1 cellular context compared by ENCODE assay signal in the genomic region with DNA sequence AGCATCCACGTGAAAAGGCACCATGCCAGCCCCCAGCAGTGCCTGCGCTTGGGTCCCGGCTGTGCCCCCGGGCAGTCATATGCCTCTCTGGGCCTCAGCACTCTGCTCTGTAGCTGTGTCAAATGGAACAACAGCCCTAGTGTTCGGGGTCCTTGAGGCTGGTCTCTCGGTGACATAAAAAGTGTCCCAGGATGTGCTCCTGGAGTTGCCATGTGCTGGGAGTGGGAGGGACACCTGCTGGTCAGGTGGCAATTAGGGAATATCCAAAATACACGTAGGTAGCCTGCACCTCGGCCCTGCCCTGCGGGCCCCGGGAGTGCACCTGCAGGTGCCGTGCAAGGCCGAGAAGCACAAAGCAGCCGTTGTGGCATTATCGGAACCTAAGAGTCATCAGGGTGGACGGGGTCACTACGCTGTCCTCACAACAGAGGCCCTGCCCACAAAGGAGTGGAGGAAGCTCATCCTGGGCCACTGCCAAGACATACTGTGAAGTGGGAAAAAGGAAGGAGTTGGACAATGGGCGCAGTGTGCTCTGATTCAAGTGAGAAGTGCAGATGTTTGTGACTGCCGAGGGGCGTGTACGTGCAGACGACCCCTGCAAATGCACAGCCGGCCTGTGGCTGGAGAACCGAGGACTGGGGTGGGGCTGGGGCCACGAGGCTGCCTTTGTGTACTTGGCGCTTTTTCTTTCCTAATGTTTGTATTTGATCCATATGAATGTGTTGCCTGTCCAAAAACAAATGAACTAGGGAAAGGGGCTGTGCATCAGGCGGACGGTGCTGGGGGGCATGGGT.
TF ChIP-seq lines count a peak whose summit lies in the region.

No MANE protein-coding gene starts in this region.

TF ChIP-seq in HepG2, 621 proteins besides CTCF, POLR2A, EP300 and RAD21 (continued from another document and continues in another):
- TF ChIP-seq, protein P1, sequence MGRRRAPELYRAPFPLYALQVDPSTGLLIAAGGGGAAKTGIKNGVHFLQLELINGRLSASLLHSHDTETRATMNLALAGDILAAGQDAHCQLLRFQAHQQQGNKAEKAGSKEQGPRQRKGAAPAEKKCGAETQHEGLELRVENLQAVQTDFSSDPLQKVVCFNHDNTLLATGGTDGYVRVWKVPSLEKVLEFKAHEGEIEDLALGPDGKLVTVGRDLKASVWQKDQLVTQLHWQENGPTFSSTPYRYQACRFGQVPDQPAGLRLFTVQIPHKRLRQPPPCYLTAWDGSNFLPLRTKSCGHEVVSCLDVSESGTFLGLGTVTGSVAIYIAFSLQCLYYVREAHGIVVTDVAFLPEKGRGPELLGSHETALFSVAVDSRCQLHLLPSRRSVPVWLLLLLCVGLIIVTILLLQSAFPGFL (CRISPR knock-in tag; IDR thresholded peaks at IDR 0.05), result 0 out of 2 replicates have a peak, but pooled peaks have one; percentile 15
- TF ChIP-seq RELA (CRISPR knock-in tag; IDR thresholded peaks at IDR 0.05) (no peak), HOXA9 (CRISPR knock-in tag; IDR thresholded peaks at IDR 0.05; ENCODE audit: borderline replicate concordance) (peak; percentile 90), ZFP41 (CRISPR knock-in tag; IDR thresholded peaks at IDR 0.05; ENCODE audit: borderline replicate concordance) (no peak; the same call in 1 of the 2 replicates), GTF3A (CRISPR knock-in tag; conservative IDR thresholded peaks at IDR 0.05) (no peak), PHB2 (IDR thresholded peaks at IDR 0.05; ENCODE audit: partially characterized antibody) (no peak), HDAC1 (CRISPR knock-in tag; IDR thresholded peaks at IDR 0.05) (peak; percentile 95), ZNF225 (CRISPR knock-in tag; IDR thresholded peaks at IDR 0.05) (no peak; the same call in 1 of the 2 replicates), ZNF577 (CRISPR knock-in tag; IDR thresholded peaks at IDR 0.05; ENCODE audit: borderline replicate concordance, low read depth) (no peak), FOXM1 (CRISPR knock-in tag; IDR thresholded peaks at IDR 0.05) (no peak), ZNF550 (CRISPR knock-in tag; IDR thresholded peaks at IDR 0.05; ENCODE audit: borderline replicate concordance) (no peak), FLYWCH1 (CRISPR knock-in tag; IDR thresholded peaks at IDR 0.05) (peak; percentile 11; the same call in 1 of the 2 replicates), ZBTB38 (CRISPR knock-in tag; IDR thresholded peaks at IDR 0.05) (peak; percentile 5; the same call in 1 of the 2 replicates), NFRKB (IDR thresholded peaks at IDR 0.05) (no peak), TBP (CRISPR knock-in tag; IDR thresholded peaks at IDR 0.05) (no peak), ZNF282 (IDR thresholded peaks at IDR 0.05; ENCODE audit: partially characterized antibody) (no peak), ZNF230 (CRISPR knock-in tag; IDR thresholded peaks at IDR 0.05) (peak; percentile 66; the same call in 1 of the 2 replicates), RXRA (CRISPR knock-in tag; IDR thresholded peaks at IDR 0.05) (peak; percentile 98), ZNF619 (CRISPR knock-in tag; IDR thresholded peaks at IDR 0.05) (peak; percentile 89), CREM (IDR thresholded peaks at IDR 0.05) (peak; percentile 88), CREM (CRISPR knock-in tag; IDR thresholded peaks at IDR 0.05) (no peak), MED13 (CRISPR knock-in tag; IDR thresholded peaks at IDR 0.05) (0 out of 2 replicates have a peak, but pooled peaks have one; percentile 59), U2AF1 (optimal IDR thresholded peaks at IDR 0.05; ENCODE audit: low read depth, low read length) (no peak), ZNF772 (CRISPR knock-in tag; IDR thresholded peaks at IDR 0.05) (peak; percentile 99), NFATC3 (CRISPR knock-in tag; IDR thresholded peaks at IDR 0.05) (peak; percentile 98), ZSCAN25 (CRISPR knock-in tag; IDR thresholded peaks at IDR 0.05) (peak; percentile 90), ZSCAN22 (CRISPR knock-in tag; IDR thresholded peaks at IDR 0.05) (peak; percentile 80; the same call in 1 of the 2 replicates), PHF21A (CRISPR knock-in tag; IDR thresholded peaks at IDR 0.05) (peak; percentile 99), ZNF333 (CRISPR knock-in tag; IDR thresholded peaks at IDR 0.05; ENCODE audit: borderline replicate concordance) (peak; percentile 35; the same call in 1 of the 2 replicates), SP140L (CRISPR knock-in tag; IDR thresholded peaks at IDR 0.05; ENCODE audit: borderline replicate concordance) (no peak), ZNF589 (CRISPR knock-in tag; conservative IDR thresholded peaks at IDR 0.05) (peak; percentile 95), ZNF644 (CRISPR knock-in tag; IDR thresholded peaks at IDR 0.05; ENCODE audit: low read depth) (0 out of 2 replicates have a peak, but pooled peaks have one; percentile 38), ZNF761 (CRISPR knock-in tag; conservative IDR thresholded peaks at IDR 0.05) (peak; percentile 97), ZNF839 (CRISPR knock-in tag; IDR thresholded peaks at IDR 0.05; ENCODE audit: borderline replicate concordance) (peak; percentile 82; the same call in 1 of the 2 replicates), ZNF510 (CRISPR knock-in tag; IDR thresholded peaks at IDR 0.05; ENCODE audit: low read depth) (no peak; the same call in 1 of the 2 replicates), TCF12 (IDR thresholded peaks at IDR 0.05) (no peak), TCF12 (CRISPR knock-in tag; IDR thresholded peaks at IDR 0.05) (peak; percentile 86; the same call in 1 of the 2 replicates), MTA3 (CRISPR knock-in tag; IDR thresholded peaks at IDR 0.05) (no peak), ZNF660 (CRISPR knock-in tag; IDR thresholded peaks at IDR 0.05; ENCODE audit: borderline replicate concordance, low read depth) (no peak), YY1 (IDR thresholded peaks at IDR 0.05; ENCODE audit: insufficient read depth, insufficient replicate concordance, low read depth, low read length) (no peak), NFYC (CRISPR knock-in tag; IDR thresholded peaks at IDR 0.05) (peak; percentile 41; the same call in 1 of the 2 replicates), ZBTB21 (CRISPR knock-in tag; IDR thresholded peaks at IDR 0.05) (peak; percentile 64; the same call in 1 of the 2 replicates)
- TF ChIP-seq, protein P2, sequence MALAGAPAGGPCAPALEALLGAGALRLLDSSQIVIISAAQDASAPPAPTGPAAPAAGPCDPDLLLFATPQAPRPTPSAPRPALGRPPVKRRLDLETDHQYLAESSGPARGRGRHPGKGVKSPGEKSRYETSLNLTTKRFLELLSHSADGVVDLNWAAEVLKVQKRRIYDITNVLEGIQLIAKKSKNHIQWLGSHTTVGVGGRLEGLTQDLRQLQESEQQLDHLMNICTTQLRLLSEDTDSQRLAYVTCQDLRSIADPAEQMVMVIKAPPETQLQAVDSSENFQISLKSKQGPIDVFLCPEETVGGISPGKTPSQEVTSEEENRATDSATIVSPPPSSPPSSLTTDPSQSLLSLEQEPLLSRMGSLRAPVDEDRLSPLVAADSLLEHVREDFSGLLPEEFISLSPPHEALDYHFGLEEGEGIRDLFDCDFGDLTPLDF (CRISPR knock-in tag; IDR thresholded peaks at IDR 0.05), result no peak
- TF ChIP-seq, protein P3, sequence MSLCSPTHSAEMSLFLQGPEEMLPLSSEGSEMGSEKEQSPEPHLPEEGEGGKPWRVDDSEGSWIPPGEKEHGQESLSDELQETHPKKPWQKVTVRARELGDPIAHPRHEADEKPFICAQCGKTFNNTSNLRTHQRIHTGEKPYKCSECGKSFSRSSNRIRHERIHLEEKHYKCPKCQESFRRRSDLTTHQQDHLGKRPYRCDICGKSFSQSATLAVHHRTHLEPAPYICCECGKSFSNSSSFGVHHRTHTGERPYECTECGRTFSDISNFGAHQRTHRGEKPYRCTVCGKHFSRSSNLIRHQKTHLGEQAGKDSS (CRISPR knock-in tag; IDR thresholded peaks at IDR 0.05; ENCODE audit: borderline replicate concordance, low read depth), result peak; percentile 90
- TF ChIP-seq, protein P4, sequence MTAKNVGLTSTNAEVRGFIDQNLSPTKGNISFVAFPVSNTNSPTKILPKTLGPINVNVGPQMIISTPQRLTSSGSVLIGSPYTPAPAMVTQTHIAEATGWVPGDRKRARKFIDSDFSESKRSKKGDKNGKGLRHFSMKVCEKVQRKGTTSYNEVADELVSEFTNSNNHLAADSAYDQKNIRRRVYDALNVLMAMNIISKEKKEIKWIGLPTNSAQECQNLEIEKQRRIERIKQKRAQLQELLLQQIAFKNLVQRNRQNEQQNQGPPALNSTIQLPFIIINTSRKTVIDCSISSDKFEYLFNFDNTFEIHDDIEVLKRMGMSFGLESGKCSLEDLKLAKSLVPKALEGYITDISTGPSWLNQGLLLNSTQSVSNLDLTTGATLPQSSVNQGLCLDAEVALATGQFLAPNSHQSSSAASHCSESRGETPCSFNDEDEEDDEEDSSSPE (CRISPR knock-in tag; IDR thresholded peaks at IDR 0.05), result peak; percentile 84
- TF ChIP-seq, protein P5, sequence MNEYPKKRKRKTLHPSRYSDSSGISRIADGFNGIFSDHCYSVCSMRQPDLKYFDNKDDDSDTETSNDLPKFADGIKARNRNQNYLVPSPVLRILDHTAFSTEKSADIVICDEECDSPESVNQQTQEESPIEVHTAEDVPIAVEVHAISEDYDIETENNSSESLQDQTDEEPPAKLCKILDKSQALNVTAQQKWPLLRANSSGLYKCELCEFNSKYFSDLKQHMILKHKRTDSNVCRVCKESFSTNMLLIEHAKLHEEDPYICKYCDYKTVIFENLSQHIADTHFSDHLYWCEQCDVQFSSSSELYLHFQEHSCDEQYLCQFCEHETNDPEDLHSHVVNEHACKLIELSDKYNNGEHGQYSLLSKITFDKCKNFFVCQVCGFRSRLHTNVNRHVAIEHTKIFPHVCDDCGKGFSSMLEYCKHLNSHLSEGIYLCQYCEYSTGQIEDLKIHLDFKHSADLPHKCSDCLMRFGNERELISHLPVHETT (CRISPR knock-in tag; conservative IDR thresholded peaks at IDR 0.05), result no peak; the same call in none of the 2 replicates
- TF ChIP-seq, protein P6, sequence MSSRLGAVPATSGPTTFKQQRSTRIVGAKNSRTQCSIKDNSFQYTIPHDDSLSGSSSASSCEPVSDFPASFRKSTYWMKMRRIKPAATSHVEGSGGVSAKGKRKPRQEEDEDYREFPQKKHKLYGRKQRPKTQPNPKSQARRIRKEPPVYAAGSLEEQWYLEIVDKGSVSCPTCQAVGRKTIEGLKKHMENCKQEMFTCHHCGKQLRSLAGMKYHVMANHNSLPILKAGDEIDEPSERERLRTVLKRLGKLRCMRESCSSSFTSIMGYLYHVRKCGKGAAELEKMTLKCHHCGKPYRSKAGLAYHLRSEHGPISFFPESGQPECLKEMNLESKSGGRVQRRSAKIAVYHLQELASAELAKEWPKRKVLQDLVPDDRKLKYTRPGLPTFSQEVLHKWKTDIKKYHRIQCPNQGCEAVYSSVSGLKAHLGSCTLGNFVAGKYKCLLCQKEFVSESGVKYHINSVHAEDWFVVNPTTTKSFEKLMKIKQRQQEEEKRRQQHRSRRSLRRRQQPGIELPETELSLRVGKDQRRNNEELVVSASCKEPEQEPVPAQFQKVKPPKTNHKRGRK (CRISPR knock-in tag; IDR thresholded peaks at IDR 0.05), result no peak
- TF ChIP-seq, protein P7, sequence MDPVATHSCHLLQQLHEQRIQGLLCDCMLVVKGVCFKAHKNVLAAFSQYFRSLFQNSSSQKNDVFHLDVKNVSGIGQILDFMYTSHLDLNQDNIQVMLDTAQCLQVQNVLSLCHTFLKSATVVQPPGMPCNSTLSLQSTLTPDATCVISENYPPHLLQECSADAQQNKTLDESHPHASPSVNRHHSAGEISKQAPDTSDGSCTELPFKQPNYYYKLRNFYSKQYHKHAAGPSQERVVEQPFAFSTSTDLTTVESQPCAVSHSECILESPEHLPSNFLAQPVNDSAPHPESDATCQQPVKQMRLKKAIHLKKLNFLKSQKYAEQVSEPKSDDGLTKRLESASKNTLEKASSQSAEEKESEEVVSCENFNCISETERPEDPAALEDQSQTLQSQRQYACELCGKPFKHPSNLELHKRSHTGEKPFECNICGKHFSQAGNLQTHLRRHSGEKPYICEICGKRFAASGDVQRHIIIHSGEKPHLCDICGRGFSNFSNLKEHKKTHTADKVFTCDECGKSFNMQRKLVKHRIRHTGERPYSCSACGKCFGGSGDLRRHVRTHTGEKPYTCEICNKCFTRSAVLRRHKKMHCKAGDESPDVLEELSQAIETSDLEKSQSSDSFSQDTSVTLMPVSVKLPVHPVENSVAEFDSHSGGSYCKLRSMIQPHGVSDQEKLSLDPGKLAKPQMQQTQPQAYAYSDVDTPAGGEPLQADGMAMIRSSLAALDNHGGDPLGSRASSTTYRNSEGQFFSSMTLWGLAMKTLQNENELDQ (CRISPR knock-in tag; IDR thresholded peaks at IDR 0.05; ENCODE audit: borderline replicate concordance), result 0 out of 2 replicates have a peak, but pooled peaks have one; percentile 34
- TF ChIP-seq, protein P8, sequence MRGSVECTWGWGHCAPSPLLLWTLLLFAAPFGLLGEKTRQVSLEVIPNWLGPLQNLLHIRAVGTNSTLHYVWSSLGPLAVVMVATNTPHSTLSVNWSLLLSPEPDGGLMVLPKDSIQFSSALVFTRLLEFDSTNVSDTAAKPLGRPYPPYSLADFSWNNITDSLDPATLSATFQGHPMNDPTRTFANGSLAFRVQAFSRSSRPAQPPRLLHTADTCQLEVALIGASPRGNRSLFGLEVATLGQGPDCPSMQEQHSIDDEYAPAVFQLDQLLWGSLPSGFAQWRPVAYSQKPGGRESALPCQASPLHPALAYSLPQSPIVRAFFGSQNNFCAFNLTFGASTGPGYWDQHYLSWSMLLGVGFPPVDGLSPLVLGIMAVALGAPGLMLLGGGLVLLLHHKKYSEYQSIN (CRISPR knock-in tag; IDR thresholded peaks at IDR 0.05; ENCODE audit: borderline replicate concordance), result no peak
- TF ChIP-seq, protein P9, sequence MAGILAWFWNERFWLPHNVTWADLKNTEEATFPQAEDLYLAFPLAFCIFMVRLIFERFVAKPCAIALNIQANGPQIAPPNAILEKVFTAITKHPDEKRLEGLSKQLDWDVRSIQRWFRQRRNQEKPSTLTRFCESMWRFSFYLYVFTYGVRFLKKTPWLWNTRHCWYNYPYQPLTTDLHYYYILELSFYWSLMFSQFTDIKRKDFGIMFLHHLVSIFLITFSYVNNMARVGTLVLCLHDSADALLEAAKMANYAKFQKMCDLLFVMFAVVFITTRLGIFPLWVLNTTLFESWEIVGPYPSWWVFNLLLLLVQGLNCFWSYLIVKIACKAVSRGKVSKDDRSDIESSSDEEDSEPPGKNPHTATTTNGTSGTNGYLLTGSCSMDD (CRISPR knock-in tag; IDR thresholded peaks at IDR 0.05), result no peak
- TF ChIP-seq, protein P10, sequence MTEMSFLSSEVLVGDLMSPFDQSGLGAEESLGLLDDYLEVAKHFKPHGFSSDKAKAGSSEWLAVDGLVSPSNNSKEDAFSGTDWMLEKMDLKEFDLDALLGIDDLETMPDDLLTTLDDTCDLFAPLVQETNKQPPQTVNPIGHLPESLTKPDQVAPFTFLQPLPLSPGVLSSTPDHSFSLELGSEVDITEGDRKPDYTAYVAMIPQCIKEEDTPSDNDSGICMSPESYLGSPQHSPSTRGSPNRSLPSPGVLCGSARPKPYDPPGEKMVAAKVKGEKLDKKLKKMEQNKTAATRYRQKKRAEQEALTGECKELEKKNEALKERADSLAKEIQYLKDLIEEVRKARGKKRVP (CRISPR knock-in tag; IDR thresholded peaks at IDR 0.05), result peak in 1 of 2 experiments; percentile 49; a peak in 2 of 4 replicates
- TF ChIP-seq, protein P11, sequence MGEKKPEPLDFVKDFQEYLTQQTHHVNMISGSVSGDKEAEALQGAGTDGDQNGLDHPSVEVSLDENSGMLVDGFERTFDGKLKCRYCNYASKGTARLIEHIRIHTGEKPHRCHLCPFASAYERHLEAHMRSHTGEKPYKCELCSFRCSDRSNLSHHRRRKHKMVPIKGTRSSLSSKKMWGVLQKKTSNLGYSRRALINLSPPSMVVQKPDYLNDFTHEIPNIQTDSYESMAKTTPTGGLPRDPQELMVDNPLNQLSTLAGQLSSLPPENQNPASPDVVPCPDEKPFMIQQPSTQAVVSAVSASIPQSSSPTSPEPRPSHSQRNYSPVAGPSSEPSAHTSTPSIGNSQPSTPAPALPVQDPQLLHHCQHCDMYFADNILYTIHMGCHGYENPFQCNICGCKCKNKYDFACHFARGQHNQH (CRISPR knock-in tag; IDR thresholded peaks at IDR 0.05), result peak; percentile 75
